Comparison of ENCODE assay signal across 9 cellular contexts in genomic region chr1:169529068-169529642, GRCh38. TPM values are rescaled to one million over a fixed set of nuclear protein-coding genes. Genes with fewer than 3 reads are reported as not detected.
A peak's percentile ranks its signal among the peaks of the same experiment; 100 is the strongest.
DNase-seq lines count a peak whose midpoint lies in the region; ATAC-seq and TF ChIP-seq lines count a peak whose summit lies in the region.
"Had no signal": no experiment of that assay in that cellular context is flagged by ENCODE, and none has a peak within 500 bp of the region (broad histone marks: within the 10 kb centered on the region; RNA-seq: fewer than 3 reads in every experiment).

No MANE protein-coding gene starts in this region.

- H3K27ac Mint-ChIP-seq in activated T-helper 17 cell treated with anti-CD3 and anti-CD28 coated beads, Interleukin-2, amount 50 U/mL, for 72 hours: peak overlapping the region; percentile 28

- H3K36me3 ChIP-seq in KOPT-K1 (ENCODE audit: insufficient read depth, low read length): no peaks in the 10 kb centered on the region
- H3K36me3 ChIP-seq in lower lobe of right lung: no peaks in the 10 kb centered on the region

- H3K4me3 ChIP-seq in lower lobe of right lung: no peak overlapping the region

- peak overlapping the region; percentile 25 for H3K27ac ChIP-seq in KOPT-K1 (ENCODE audit: low read depth, low read length, poor library complexity, severe bottlenecking)
- H3K27ac ChIP-seq in lower lobe of right lung: peak overlapping the region; percentile 71
- H3K27ac ChIP-seq in caudate nucleus (ENCODE audit: low read depth, low read length): no peak overlapping the region

- H3K36me3 Mint-ChIP-seq in activated T-helper 17 cell treated with anti-CD3 and anti-CD28 coated beads, Interleukin-2, amount 50 U/mL, for 72 hours (ENCODE audit: low read depth): no peaks in the 10 kb centered on the region

- no peaks in the 10 kb centered on the region for H3K9me3 Mint-ChIP-seq in activated T-helper 17 cell treated with anti-CD3 and anti-CD28 coated beads, Interleukin-2, amount 50 U/mL, for 72 hours

- DNase-seq in COLO829 (ENCODE audit: low spot score) (peak; percentile 23), lower lobe of right lung (no peak), DMS 273 treated with DMSO at 0.1 percent for 48 hours (lab: John Stamatoyannopoulos, UW) (no peak), caudate nucleus (lab: John Stamatoyannopoulos, UW) (no peak)
- DNase-seq: central memory CD4-positive, alpha-beta T cell had no signal

- no peaks in the 10 kb centered on the region for H3K27me3 Mint-ChIP-seq in activated T-helper 17 cell treated with anti-CD3 and anti-CD28 coated beads, Interleukin-2, amount 50 U/mL, for 72 hours

- H3K9me3 ChIP-seq in KOPT-K1 (ENCODE audit: insufficient read depth, low read length, poor library complexity, severe bottlenecking): no peaks in the 10 kb centered on the region
- H3K9me3 ChIP-seq in lower lobe of right lung: no peaks in the 10 kb centered on the region

- H3K4me1 Mint-ChIP-seq in activated T-helper 17 cell treated with anti-CD3 and anti-CD28 coated beads, Interleukin-2, amount 50 U/mL, for 72 hours: peaks cover 6% of the 10 kb centered on the region

- no peak overlapping the region for H3K4me3 Mint-ChIP-seq in activated T-helper 17 cell treated with anti-CD3 and anti-CD28 coated beads, Interleukin-2, amount 50 U/mL, for 72 hours

- no peak for ATAC-seq in activated T-helper 17 cell treated with anti-CD3 and anti-CD28 coated beads, Interleukin-2, amount 50 U/mL, for 72 hours (replicated peaks)
- ATAC-seq in lower lobe of right lung (peak; percentile 86 to 96), HG03135 (IDR thresholded peaks at IDR 0.05; ENCODE audit: unreplicated experiment) (no peak), GM18907 (IDR thresholded peaks at IDR 0.05; ENCODE audit: unreplicated experiment) (no peak)

- H3K4me1 ChIP-seq in lower lobe of right lung: peaks cover 4% of the 10 kb centered on the region

- no peaks in the 10 kb centered on the region for H3K27me3 ChIP-seq in lower lobe of right lung (ENCODE audit: low read depth)

- TF ChIP-seq CTCF in lower lobe of right lung (IDR thresholded peaks at IDR 0.05): no peak

- intact Hi-C loops in lower lobe of right lung (cut with DNase I): no loop called here

RNA-seq across cellular contexts. Expression of gene SLC19A2, which starts 43.4 kb away (rescaled TPM):
- 10 to 100 TPM in 1 of 2 donors, 1 to 10 TPM in 1; 9.1 to 13.9 TPM for total RNA-seq in activated T-helper 17 cell treated with anti-CD3 and anti-CD28 coated beads, Interleukin-2, amount 50 U/mL, for 72 hours
- 11.1 TPM for total RNA-seq in lower lobe of right lung

RNA-seq across cellular contexts. Expression of gene F5, which starts 57.1 kb away (rescaled TPM):
- total RNA-seq in activated T-helper 17 cell treated with anti-CD3 and anti-CD28 coated beads, Interleukin-2, amount 50 U/mL, for 72 hours: 100 to 1,000 TPM in 1 of 2 donors, 10 to 100 TPM in 1; 55.2 to 144 TPM
- 4.2 TPM for total RNA-seq in lower lobe of right lung

Comparison
In these comparisons a context has a peak if more than half of its experiments do, and no peak if none do; other contexts are left out.
1. ATAC-seq: peak in lower lobe of right lung (2 of 2); none in activated T-helper 17 cell treated with anti-CD3 and anti-CD28 coated beads, Interleukin-2, amount 50 U/mL, for 72 hours (single experiment), HG03135 (single experiment) and GM18907 (single experiment).
2. RNA of gene F5, which starts 57.1 kb away (total RNA-seq): 55.2 to 144 TPM in activated T-helper 17 cell treated with anti-CD3 and anti-CD28 coated beads, Interleukin-2, amount 50 U/mL, for 72 hours; 4.2 TPM in lower lobe of right lung (single experiment); every median in the first group is over 10 times any median in the second.